In the genomic region with DNA sequence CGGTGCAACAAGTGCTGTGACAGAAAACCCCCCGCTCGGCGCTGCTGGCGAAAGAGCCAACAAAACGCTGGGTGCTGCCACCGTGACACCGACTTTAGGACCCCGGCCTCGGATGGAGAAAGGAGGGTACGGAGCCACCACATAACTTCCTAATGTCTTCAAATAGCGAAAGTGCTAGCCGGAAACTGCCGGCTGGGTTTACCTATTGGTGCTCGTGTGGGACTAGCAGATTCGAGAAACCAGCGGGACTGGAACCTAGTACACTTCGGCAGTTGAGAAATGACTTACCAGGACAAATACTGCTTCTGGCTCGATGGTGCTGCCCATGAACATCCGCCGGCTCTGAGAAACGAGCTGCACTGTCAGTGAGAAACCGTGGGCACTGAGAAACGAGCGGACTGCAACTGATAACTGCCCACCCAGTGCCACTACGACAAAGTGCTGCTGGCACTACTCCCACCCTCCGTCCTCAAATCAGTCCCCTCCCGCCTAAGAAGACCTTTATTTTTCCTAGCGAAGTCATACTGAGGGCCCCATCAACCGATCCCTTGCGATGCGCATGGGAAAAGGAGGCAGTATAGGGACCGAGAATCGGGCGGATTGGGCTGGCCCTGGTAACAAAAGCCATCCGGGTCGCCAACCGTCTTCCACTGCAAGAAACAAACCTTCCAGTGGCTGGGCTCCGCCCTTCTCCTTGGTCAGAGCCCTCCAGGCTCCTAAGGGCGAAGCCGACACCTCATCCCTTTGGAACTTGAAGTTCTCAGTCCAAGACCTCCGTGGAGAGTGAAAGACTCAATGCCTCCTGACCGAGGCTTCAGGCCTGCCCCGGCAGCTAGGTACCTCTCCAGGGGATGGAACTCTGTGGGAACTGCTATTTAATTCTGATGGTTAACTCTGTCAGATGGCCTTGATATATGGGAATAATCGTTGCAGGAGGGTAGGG, we compare ENCODE assay signal across 1 cellular context.
A peak's percentile ranks its signal among the peaks of the same experiment; 100 is the strongest.
TF ChIP-seq lines count a peak whose summit lies in the region.

No MANE protein-coding gene starts in this region.

TF ChIP-seq in HepG2, 621 proteins besides CTCF, POLR2A, EP300 and RAD21 (continued from another document and continues in another):
- TF ChIP-seq, protein P1, sequence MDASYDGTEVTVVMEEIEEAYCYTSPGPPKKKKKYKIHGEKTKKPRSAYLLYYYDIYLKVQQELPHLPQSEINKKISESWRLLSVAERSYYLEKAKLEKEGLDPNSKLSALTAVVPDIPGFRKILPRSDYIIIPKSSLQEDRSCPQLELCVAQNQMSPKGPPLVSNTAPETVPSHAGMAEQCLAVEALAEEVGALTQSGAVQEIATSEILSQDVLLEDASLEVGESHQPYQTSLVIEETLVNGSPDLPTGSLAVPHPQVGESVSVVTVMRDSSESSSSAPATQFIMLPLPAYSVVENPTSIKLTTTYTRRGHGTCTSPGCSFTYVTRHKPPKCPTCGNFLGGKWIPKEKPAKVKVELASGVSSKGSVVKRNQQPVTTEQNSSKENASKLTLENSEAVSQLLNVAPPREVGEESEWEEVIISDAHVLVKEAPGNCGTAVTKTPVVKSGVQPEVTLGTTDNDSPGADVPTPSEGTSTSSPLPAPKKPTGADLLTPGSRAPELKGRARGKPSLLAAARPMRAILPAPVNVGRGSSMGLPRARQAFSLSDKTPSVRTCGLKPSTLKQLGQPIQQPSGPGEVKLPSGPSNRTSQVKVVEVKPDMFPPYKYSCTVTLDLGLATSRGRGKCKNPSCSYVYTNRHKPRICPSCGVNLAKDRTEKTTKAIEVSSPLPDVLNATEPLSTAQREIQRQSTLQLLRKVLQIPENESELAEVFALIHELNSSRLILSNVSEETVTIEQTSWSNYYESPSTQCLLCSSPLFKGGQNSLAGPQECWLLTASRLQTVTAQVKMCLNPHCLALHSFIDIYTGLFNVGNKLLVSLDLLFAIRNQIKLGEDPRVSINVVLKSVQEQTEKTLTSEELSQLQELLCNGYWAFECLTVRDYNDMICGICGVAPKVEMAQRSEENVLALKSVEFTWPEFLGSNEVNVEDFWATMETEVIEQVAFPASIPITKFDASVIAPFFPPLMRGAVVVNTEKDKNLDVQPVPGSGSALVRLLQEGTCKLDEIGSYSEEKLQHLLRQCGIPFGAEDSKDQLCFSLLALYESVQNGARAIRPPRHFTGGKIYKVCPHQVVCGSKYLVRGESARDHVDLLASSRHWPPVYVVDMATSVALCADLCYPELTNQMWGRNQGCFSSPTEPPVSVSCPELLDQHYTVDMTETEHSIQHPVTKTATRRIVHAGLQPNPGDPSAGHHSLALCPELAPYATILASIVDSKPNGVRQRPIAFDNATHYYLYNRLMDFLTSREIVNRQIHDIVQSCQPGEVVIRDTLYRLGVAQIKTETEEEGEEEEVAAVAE (CRISPR knock-in tag; IDR thresholded peaks at IDR 0.05; ENCODE audit: borderline replicate concordance): peak; percentile 75; the same call in 1 of the 2 replicates
- peak; percentile 55; the same call in 1 of the 2 replicates for TF ChIP-seq ZNF205 (CRISPR knock-in tag; IDR thresholded peaks at IDR 0.05)
- TF ChIP-seq, protein P2, sequence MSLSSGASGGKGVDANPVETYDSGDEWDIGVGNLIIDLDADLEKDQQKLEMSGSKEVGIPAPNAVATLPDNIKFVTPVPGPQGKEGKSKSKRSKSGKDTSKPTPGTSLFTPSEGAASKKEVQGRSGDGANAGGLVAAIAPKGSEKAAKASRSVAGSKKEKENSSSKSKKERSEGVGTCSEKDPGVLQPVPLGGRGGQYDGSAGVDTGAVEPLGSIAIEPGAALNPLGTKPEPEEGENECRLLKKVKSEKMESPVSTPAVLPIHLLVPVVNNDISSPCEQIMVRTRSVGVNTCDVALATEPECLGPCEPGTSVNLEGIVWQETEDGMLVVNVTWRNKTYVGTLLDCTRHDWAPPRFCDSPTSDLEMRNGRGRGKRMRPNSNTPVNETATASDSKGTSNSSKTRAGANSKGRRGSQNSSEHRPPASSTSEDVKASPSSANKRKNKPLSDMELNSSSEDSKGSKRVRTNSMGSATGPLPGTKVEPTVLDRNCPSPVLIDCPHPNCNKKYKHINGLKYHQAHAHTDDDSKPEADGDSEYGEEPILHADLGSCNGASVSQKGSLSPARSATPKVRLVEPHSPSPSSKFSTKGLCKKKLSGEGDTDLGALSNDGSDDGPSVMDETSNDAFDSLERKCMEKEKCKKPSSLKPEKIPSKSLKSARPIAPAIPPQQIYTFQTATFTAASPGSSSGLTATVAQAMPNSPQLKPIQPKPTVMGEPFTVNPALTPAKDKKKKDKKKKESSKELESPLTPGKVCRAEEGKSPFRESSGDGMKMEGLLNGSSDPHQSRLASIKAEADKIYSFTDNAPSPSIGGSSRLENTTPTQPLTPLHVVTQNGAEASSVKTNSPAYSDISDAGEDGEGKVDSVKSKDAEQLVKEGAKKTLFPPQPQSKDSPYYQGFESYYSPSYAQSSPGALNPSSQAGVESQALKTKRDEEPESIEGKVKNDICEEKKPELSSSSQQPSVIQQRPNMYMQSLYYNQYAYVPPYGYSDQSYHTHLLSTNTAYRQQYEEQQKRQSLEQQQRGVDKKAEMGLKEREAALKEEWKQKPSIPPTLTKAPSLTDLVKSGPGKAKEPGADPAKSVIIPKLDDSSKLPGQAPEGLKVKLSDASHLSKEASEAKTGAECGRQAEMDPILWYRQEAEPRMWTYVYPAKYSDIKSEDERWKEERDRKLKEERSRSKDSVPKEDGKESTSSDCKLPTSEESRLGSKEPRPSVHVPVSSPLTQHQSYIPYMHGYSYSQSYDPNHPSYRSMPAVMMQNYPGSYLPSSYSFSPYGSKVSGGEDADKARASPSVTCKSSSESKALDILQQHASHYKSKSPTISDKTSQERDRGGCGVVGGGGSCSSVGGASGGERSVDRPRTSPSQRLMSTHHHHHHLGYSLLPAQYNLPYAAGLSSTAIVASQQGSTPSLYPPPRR (CRISPR knock-in tag; IDR thresholded peaks at IDR 0.05; ENCODE audit: borderline replicate concordance): no peak; the same call in 1 of the 2 replicates
- TF ChIP-seq, protein P3, sequence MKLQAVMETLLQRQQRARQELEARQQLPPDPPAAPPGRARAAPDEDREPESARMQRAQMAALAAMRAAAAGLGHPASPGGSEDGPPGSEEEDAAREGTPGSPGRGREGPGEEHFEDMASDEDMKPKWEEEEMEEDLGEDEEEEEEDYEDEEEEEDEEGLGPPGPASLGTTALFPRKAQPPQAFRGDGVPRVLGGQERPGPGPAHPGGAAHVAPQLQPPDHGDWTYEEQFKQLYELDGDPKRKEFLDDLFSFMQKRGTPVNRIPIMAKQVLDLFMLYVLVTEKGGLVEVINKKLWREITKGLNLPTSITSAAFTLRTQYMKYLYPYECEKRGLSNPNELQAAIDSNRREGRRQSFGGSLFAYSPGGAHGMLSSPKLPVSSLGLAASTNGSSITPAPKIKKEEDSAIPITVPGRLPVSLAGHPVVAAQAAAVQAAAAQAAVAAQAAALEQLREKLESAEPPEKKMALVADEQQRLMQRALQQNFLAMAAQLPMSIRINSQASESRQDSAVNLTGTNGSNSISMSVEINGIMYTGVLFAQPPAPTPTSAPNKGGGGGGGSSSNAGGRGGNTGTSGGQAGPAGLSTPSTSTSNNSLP (IDR thresholded peaks at IDR 0.05; ENCODE audit: low read depth, low read length): no peak
- TF ChIP-seq CCAR2 (optimal IDR thresholded peaks at IDR 0.05; ENCODE audit: low read depth, low read length): no peak
- TF ChIP-seq TCF7 (IDR thresholded peaks at IDR 0.05; ENCODE audit: low read depth): no peak
- TF ChIP-seq, protein P4, sequence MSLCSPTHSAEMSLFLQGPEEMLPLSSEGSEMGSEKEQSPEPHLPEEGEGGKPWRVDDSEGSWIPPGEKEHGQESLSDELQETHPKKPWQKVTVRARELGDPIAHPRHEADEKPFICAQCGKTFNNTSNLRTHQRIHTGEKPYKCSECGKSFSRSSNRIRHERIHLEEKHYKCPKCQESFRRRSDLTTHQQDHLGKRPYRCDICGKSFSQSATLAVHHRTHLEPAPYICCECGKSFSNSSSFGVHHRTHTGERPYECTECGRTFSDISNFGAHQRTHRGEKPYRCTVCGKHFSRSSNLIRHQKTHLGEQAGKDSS (CRISPR knock-in tag; IDR thresholded peaks at IDR 0.05; ENCODE audit: borderline replicate concordance, low read depth): peak; percentile 77; the same call in 1 of the 2 replicates
- TF ChIP-seq, protein P5, sequence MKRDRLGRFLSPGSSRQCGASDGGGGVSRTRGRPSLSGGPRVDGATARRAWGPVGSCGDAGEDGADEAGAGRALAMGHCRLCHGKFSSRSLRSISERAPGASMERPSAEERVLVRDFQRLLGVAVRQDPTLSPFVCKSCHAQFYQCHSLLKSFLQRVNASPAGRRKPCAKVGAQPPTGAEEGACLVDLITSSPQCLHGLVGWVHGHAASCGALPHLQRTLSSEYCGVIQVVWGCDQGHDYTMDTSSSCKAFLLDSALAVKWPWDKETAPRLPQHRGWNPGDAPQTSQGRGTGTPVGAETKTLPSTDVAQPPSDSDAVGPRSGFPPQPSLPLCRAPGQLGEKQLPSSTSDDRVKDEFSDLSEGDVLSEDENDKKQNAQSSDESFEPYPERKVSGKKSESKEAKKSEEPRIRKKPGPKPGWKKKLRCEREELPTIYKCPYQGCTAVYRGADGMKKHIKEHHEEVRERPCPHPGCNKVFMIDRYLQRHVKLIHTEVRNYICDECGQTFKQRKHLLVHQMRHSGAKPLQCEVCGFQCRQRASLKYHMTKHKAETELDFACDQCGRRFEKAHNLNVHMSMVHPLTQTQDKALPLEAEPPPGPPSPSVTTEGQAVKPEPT (CRISPR knock-in tag; IDR thresholded peaks at IDR 0.05; ENCODE audit: low read depth): no peak; the same call in 1 of the 2 replicates
- TF ChIP-seq SP140L (CRISPR knock-in tag; IDR thresholded peaks at IDR 0.05; ENCODE audit: borderline replicate concordance): no peak
- TF ChIP-seq KAT7 (CRISPR knock-in tag; IDR thresholded peaks at IDR 0.05; ENCODE audit: borderline replicate concordance): peak; percentile 59
- TF ChIP-seq, protein P6, sequence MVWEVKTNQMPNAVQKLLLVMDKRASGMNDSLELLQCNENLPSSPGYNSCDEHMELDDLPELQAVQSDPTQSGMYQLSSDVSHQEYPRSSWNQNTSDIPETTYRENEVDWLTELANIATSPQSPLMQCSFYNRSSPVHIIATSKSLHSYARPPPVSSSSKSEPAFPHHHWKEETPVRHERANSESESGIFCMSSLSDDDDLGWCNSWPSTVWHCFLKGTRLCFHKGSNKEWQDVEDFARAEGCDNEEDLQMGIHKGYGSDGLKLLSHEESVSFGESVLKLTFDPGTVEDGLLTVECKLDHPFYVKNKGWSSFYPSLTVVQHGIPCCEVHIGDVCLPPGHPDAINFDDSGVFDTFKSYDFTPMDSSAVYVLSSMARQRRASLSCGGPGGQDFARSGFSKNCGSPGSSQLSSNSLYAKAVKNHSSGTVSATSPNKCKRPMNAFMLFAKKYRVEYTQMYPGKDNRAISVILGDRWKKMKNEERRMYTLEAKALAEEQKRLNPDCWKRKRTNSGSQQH (CRISPR knock-in tag; IDR thresholded peaks at IDR 0.05; ENCODE audit: low read depth): 0 out of 2 replicates have a peak, but pooled peaks have one; percentile 56
- no peak for TF ChIP-seq SMC3 (IDR thresholded peaks at IDR 0.05; ENCODE audit: low read length)
- TF ChIP-seq, protein P7, sequence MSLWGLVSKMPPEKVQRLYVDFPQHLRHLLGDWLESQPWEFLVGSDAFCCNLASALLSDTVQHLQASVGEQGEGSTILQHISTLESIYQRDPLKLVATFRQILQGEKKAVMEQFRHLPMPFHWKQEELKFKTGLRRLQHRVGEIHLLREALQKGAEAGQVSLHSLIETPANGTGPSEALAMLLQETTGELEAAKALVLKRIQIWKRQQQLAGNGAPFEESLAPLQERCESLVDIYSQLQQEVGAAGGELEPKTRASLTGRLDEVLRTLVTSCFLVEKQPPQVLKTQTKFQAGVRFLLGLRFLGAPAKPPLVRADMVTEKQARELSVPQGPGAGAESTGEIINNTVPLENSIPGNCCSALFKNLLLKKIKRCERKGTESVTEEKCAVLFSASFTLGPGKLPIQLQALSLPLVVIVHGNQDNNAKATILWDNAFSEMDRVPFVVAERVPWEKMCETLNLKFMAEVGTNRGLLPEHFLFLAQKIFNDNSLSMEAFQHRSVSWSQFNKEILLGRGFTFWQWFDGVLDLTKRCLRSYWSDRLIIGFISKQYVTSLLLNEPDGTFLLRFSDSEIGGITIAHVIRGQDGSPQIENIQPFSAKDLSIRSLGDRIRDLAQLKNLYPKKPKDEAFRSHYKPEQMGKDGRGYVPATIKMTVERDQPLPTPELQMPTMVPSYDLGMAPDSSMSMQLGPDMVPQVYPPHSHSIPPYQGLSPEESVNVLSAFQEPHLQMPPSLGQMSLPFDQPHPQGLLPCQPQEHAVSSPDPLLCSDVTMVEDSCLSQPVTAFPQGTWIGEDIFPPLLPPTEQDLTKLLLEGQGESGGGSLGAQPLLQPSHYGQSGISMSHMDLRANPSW (CRISPR knock-in tag; IDR thresholded peaks at IDR 0.05; ENCODE audit: borderline replicate concordance): peak; percentile 77; the same call in 1 of the 2 replicates
- TF ChIP-seq, protein P8, sequence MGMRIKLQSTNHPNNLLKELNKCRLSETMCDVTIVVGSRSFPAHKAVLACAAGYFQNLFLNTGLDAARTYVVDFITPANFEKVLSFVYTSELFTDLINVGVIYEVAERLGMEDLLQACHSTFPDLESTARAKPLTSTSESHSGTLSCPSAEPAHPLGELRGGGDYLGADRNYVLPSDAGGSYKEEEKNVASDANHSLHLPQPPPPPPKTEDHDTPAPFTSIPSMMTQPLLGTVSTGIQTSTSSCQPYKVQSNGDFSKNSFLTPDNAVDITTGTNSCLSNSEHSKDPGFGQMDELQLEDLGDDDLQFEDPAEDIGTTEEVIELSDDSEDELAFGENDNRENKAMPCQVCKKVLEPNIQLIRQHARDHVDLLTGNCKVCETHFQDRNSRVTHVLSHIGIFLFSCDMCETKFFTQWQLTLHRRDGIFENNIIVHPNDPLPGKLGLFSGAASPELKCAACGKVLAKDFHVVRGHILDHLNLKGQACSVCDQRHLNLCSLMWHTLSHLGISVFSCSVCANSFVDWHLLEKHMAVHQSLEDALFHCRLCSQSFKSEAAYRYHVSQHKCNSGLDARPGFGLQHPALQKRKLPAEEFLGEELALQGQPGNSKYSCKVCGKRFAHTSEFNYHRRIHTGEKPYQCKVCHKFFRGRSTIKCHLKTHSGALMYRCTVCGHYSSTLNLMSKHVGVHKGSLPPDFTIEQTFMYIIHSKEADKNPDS (CRISPR knock-in tag; IDR thresholded peaks at IDR 0.05): no peak
- TF ChIP-seq HOXA9 (CRISPR knock-in tag; IDR thresholded peaks at IDR 0.05; ENCODE audit: borderline replicate concordance): no peak
- no peak for TF ChIP-seq ZNF121 (CRISPR knock-in tag; IDR thresholded peaks at IDR 0.05)
- TF ChIP-seq KLF11 (CRISPR knock-in tag; IDR thresholded peaks at IDR 0.05): no peak
- no peak for TF ChIP-seq ZSCAN12 (CRISPR knock-in tag; IDR thresholded peaks at IDR 0.05)
- no peak for TF ChIP-seq ZNF547 (CRISPR knock-in tag; IDR thresholded peaks at IDR 0.05)
- no peak; the same call in 1 of the 2 replicates for TF ChIP-seq MBD4 (IDR thresholded peaks at IDR 0.05; ENCODE audit: borderline replicate concordance, low read length)
- peak; percentile 68; the same call in 1 of the 2 replicates for TF ChIP-seq ZMYM3 (CRISPR knock-in tag; IDR thresholded peaks at IDR 0.05)
- peak; percentile 43; the same call in 1 of the 2 replicates for TF ChIP-seq FOXA3 (CRISPR knock-in tag; IDR thresholded peaks at IDR 0.05)
- TF ChIP-seq, protein P9, sequence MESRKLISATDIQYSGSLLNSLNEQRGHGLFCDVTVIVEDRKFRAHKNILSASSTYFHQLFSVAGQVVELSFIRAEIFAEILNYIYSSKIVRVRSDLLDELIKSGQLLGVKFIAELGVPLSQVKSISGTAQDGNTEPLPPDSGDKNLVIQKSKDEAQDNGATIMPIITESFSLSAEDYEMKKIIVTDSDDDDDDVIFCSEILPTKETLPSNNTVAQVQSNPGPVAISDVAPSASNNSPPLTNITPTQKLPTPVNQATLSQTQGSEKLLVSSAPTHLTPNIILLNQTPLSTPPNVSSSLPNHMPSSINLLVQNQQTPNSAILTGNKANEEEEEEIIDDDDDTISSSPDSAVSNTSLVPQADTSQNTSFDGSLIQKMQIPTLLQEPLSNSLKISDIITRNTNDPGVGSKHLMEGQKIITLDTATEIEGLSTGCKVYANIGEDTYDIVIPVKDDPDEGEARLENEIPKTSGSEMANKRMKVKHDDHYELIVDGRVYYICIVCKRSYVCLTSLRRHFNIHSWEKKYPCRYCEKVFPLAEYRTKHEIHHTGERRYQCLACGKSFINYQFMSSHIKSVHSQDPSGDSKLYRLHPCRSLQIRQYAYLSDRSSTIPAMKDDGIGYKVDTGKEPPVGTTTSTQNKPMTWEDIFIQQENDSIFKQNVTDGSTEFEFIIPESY (CRISPR knock-in tag; IDR thresholded peaks at IDR 0.05): no peak
- TF ChIP-seq ZNF12 (CRISPR knock-in tag; IDR thresholded peaks at IDR 0.05): no peak
